In genomic region chr5:181217111-181217804, GRCh38 we compare ENCODE assay signal across 8 cellular contexts. TPM values are rescaled to one million over a fixed set of nuclear protein-coding genes. Genes with fewer than 3 reads are reported as not detected.
A peak's percentile ranks its signal among the peaks of the same experiment; 100 is the strongest.
DNase-seq lines count a peak whose midpoint lies in the region; ATAC-seq and TF ChIP-seq lines count a peak whose summit lies in the region.

No MANE protein-coding gene starts in this region.

- TF ChIP-seq CTCF in glutamatergic neuron (IDR thresholded peaks at IDR 0.05; ENCODE audit: partially characterized antibody, unreplicated experiment) (no peak), prostate gland (IDR thresholded peaks at IDR 0.05) (no peak)

- TF ChIP-seq POLR2A in prostate gland (IDR thresholded peaks at IDR 0.05), result no peak

- peak overlapping the region; percentile 29 to 30 for H3K4me3 ChIP-seq in prostate gland

- no peaks in the 10 kb centered on the region for H3K4me1 ChIP-seq in prostate gland (replicated peaks)

- in situ Hi-C loops in KBM-7 (cut with MboI; ENCODE audit: low pct_unique_long_range_greater_than_20kb, low sequenced_read_pairs), result no loop called here

- H3K9me3 Mint-ChIP-seq in glutamatergic neuron (ENCODE audit: unreplicated experiment), result peaks cover 30% of the 10 kb centered on the region

- no peaks in the 10 kb centered on the region for H3K27me3 ChIP-seq in prostate gland (replicated peaks; ENCODE audit: insufficient read depth)

- peak overlapping the region; percentile 60 for H3K27ac Mint-ChIP-seq in glutamatergic neuron (ENCODE audit: unreplicated experiment)

- peak; percentile 80 for DNase-seq in KBM-7
- peak; percentile 29 to 37 for DNase-seq in activated T-helper 1 cell treated with anti-CD3 and anti-CD28 coated beads, Interleukin-2, amount 50 U/mL, for 16 hours (ENCODE audit: low read depth in 1 of 2, low spot score in 1 of 2)
- DNase-seq in glutamatergic neuron, result peak; percentile 69
- DNase-seq in prostate gland (ENCODE audit: low spot score), result no peak
- no peak for DNase-seq in SIG-M5 treated with dmso at 0.1 percent for 504 hours (lab: John Stamatoyannopoulos, UW; ENCODE audit: unreplicated experiment)
- DNase-seq in UCSD-AML1 (lab: John Stamatoyannopoulos, UW; ENCODE audit: unreplicated experiment), result no peak

- peak overlapping the region; percentile 90 for H3K4me3 Mint-ChIP-seq in glutamatergic neuron (ENCODE audit: unreplicated experiment)

- H3K9me3 ChIP-seq in prostate gland, result no peaks in the 10 kb centered on the region

- peak; percentile 22 for ATAC-seq in GM19351 (IDR thresholded peaks at IDR 0.05; ENCODE audit: unreplicated experiment)
- ATAC-seq in GM18868 (IDR thresholded peaks at IDR 0.05; ENCODE audit: unreplicated experiment), result no peak

- no peaks in the 10 kb centered on the region for H3K36me3 ChIP-seq in prostate gland

- peaks cover 38% of the 10 kb centered on the region for H3K27me3 Mint-ChIP-seq in glutamatergic neuron (ENCODE audit: unreplicated experiment)

- H3K27ac ChIP-seq in prostate gland, result peak overlapping the region; percentile 59 to 60

- peaks cover 6% of the 10 kb centered on the region for H3K4me1 Mint-ChIP-seq in glutamatergic neuron (ENCODE audit: low read depth, unreplicated experiment)

- H3K36me3 Mint-ChIP-seq in glutamatergic neuron (ENCODE audit: unreplicated experiment), result peaks cover 5% of the 10 kb centered on the region

- under 1% methylated on average over 41 of the region's 46 CpGs for WGBS in prostate gland

- intact Hi-C loops in prostate gland (cut with DNase I), result no loop called here

RNA-seq across cellular contexts. Expression of gene TRIM41, which starts 5.8 kb away (rescaled TPM):
- 28.8 TPM for total RNA-seq in glutamatergic neuron (ENCODE audit: unreplicated experiment)
- 10 to 100 TPM; 16.9 to 28.3 TPM for total RNA-seq in prostate gland

RNA-seq across cellular contexts. Expression of gene TRIM7, which starts 12.3 kb away (rescaled TPM):
- total RNA-seq in glutamatergic neuron (ENCODE audit: unreplicated experiment) (0.93 TPM), prostate gland (1 to 10 TPM; 4.5 to 6.4 TPM)

RNA-seq across cellular contexts. Expression of gene RACK1, which starts 26.4 kb away (rescaled TPM):
- total RNA-seq in glutamatergic neuron (ENCODE audit: unreplicated experiment), result 1,397 TPM
- 1,000 to 10,000 TPM; 2,058 to 4,360 TPM for total RNA-seq in prostate gland

RNA-seq across cellular contexts. Expression of gene TRIM52, which starts 43.7 kb away (rescaled TPM):
- total RNA-seq in glutamatergic neuron (ENCODE audit: unreplicated experiment) (15.7 TPM), prostate gland (10 to 100 TPM; 11.2 to 15.2 TPM)

Comparison
In these comparisons a context has a peak if more than half of its experiments do, and no peak if none do; other contexts are left out.
1. DNase-seq: peak in KBM-7 (single experiment), activated T-helper 1 cell treated with anti-CD3 and anti-CD28 coated beads, Interleukin-2, amount 50 U/mL, for 16 hours (2 of 2) and glutamatergic neuron (single experiment); none in prostate gland (single experiment), SIG-M5 treated with dmso at 0.1 percent for 504 hours (single experiment) and UCSD-AML1 (single experiment).